In the genomic region with DNA sequence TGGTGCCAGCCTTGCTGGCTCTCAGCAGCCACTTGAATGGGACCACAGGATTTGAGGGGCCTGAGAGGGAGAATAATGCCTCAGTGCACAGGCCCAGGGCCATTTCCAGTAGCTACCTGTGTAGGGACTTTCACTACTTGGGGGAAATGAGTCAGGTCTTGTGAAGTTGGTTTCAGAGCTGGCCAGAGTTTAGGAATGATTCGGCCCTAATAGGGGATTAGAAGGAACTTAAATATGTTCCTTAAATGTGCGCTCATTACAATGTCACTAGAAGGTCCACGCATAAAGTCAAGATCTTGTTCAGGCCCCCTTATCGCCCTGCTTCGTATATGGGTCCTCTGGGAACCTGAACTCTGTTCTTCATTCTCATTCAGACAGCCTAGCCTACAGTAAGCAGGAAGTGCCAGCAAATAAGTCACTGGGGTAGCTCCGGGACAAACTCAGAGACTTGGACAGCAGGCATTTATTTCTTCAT, we compare ENCODE assay signal across 1 cellular context.
TF ChIP-seq lines count a peak whose summit lies in the region.

No MANE protein-coding gene starts in this region.

TF ChIP-seq in liver, 16 proteins besides CTCF, POLR2A, EP300 and RAD21 (continued from another document):
- TF ChIP-seq REST (IDR thresholded peaks at IDR 0.05) (no peak), YY1 (IDR thresholded peaks at IDR 0.05) (no peak)
- TF ChIP-seq, protein P1, sequence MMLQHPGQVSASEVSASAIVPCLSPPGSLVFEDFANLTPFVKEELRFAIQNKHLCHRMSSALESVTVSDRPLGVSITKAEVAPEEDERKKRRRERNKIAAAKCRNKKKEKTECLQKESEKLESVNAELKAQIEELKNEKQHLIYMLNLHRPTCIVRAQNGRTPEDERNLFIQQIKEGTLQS (IDR thresholded peaks at IDR 0.05) = no peak
